25 cellular contexts compared by ENCODE assay signal in genomic region chr2:232741972-232742371, GRCh38. TPM values are rescaled to one million over a fixed set of nuclear protein-coding genes. Genes with fewer than 3 reads are reported as not detected.
DNase-seq lines count a peak whose midpoint lies in the region; ATAC-seq and TF ChIP-seq lines count a peak whose summit lies in the region.
"Had no signal": no experiment of that assay in that cellular context is flagged by ENCODE, and none has a peak within 500 bp of the region (broad histone marks: within the 10 kb centered on the region; RNA-seq: fewer than 3 reads in every experiment).

No MANE protein-coding gene starts in this region.

- no peak overlapping the region for H2BK20ac ChIP-seq in H9 (ENCODE audit: low read depth, low read length, poor library complexity, severe bottlenecking)

- H3K27me3 ChIP-seq in H9 (ENCODE audit: insufficient read depth, low read length), result no peaks in the 10 kb centered on the region
- H3K27me3 ChIP-seq in left lung, result no peaks in the 10 kb centered on the region
- H3K27me3 ChIP-seq in neural progenitor cell, result no peaks in the 10 kb centered on the region
- no peaks in the 10 kb centered on the region for H3K27me3 ChIP-seq in body of pancreas
- H3K27me3 ChIP-seq: BE2C; BLaER1 treated with 17β-estradiol and CSF1 and Interleukin-3, amounts not matched to agents 10 nM and 100 nM had no signal

- H3K27ac ChIP-seq in H9 (ENCODE audit: insufficient read length, low read depth, low read length), result no peak overlapping the region
- H3K27ac ChIP-seq in left lung, result no peak overlapping the region
- no peak overlapping the region for H3K27ac ChIP-seq in neural progenitor cell
- H3K27ac ChIP-seq in body of pancreas, result no peak overlapping the region
- H3K27ac ChIP-seq: A549; BLaER1 treated with 17β-estradiol and CSF1 and Interleukin-3, amounts not matched to agents 10 nM and 100 nM had no signal

- H2AFZ ChIP-seq in H9 (ENCODE audit: low read length) (no peak overlapping the region), neural progenitor cell (replicated peaks) (no peak overlapping the region)
- H2AFZ ChIP-seq: GM23338 had no signal

- H3K14ac ChIP-seq in H9 (ENCODE audit: insufficient read depth, low read length), result no peak overlapping the region

- no peak overlapping the region for H3T11ph ChIP-seq in H9 (ENCODE audit: low read length)

- H3K36me3 ChIP-seq in left lung, result peaks cover 0 to 21% of the 10 kb centered on the region in 2 donors
- no peaks in the 10 kb centered on the region for H3K36me3 ChIP-seq in neural progenitor cell
- H3K36me3 ChIP-seq in body of pancreas (replicated peaks in 1 of 2; ENCODE audit: insufficient read depth in 1 of 2, low read depth in 2 of 2), result peaks cover 0 to 3% of the 10 kb centered on the region in 2 donors

- no peak overlapping the region for H2AK5ac ChIP-seq in H9 (ENCODE audit: insufficient read length, low read length)

- peaks cover 0 to 13% (median 6%) of the 10 kb centered on the region in 3 experiments; a peak in 5 of 7 replicates for H3K36me3 Mint-ChIP-seq in H9 (ENCODE audit: insufficient read depth in 1 of 3, low read depth in 3 of 3)
- H3K36me3 Mint-ChIP-seq in dendritic cell treated with granulocyte-macrophage colony-stimulating factor and Interleukin-4, amounts not matched to agents 40 ng/mL and 50 ng/mL, for 4 days (ENCODE audit: low read depth), result peaks cover 46% of the 10 kb centered on the region
- H3K36me3 Mint-ChIP-seq in neural progenitor cell, result peaks cover 3% of the 10 kb centered on the region

- no peaks in the 10 kb centered on the region for H3K23me2 ChIP-seq in H9 (ENCODE audit: insufficient read length, low read depth, low read length, poor library complexity, severe bottlenecking)

- DNase-seq in H9 (no peak), left lung (no peak), neural progenitor cell (ENCODE audit: low spot score) (no peak), body of pancreas (no peak), ecto neural progenitor cell (ENCODE audit: low spot score) (no peak)
- DNase-seq: 8988T; ACHN; AML-193; BE2C; Calu3; CD4-positive, alpha-beta memory T cell; COR-L47; DMS53; DMS79 treated with DMSO at 0.1 percent for 48 hours; GF-D8; HFFc6 had no signal

- no peaks in the 10 kb centered on the region for H3K79me1 ChIP-seq in H9 (ENCODE audit: insufficient read depth, low read depth, low read length, poor library complexity, severe bottlenecking)

- no peak overlapping the region for H4K91ac ChIP-seq in H9 (ENCODE audit: insufficient read length, low read depth, low read length)

- H3F3A ChIP-seq in neural progenitor cell (ENCODE audit: low read depth), result no peaks in the 10 kb centered on the region

- no peak overlapping the region for H3K4ac ChIP-seq in H9 (ENCODE audit: low read depth, low read length)

- no peaks in the 10 kb centered on the region for H3K9me3 ChIP-seq in H9 (ENCODE audit: control insufficient read depth, low read depth, low read length)
- H3K9me3 ChIP-seq in left lung, result no peaks in the 10 kb centered on the region
- no peaks in the 10 kb centered on the region for H3K9me3 ChIP-seq in neural progenitor cell (ENCODE audit: low read depth)
- H3K9me3 ChIP-seq in body of pancreas, result no peaks in the 10 kb centered on the region
- H3K9me3 ChIP-seq: A549; BE2C; BLaER1 treated with 17β-estradiol and CSF1 and Interleukin-3, amounts not matched to agents 10 nM and 100 nM; HAP-1 had no signal

- H2BK15ac ChIP-seq in H9 (ENCODE audit: low read depth, low read length), result no peak overlapping the region

- no peak for TF ChIP-seq POLR2A in body of pancreas (IDR thresholded peaks at IDR 0.05)

- no peak overlapping the region for H3K4me2 ChIP-seq in H9 (ENCODE audit: insufficient read depth, insufficient read length, low read length)
- no peak overlapping the region for H3K4me2 ChIP-seq in neural progenitor cell
- H3K4me2 ChIP-seq: A549, GM23338 had no signal

- H3K4me1 Mint-ChIP-seq in H9 (peaks cover 0 to 13% of the 10 kb centered on the region in 2 experiments; a peak in 3 of 4 replicates), neural progenitor cell (peaks cover 13% of the 10 kb centered on the region)
- peaks cover 18% of the 10 kb centered on the region for H3K4me1 Mint-ChIP-seq in dendritic cell treated with granulocyte-macrophage colony-stimulating factor and Interleukin-4, amounts not matched to agents 40 ng/mL and 50 ng/mL, for 4 days (ENCODE audit: low read depth)
- H3K4me1 Mint-ChIP-seq: GM23338 had no signal

- H2BK12ac ChIP-seq in H9 (ENCODE audit: insufficient read length, low read depth, low read length), result no peak overlapping the region

- H4K8ac ChIP-seq in H9 (replicated peaks; ENCODE audit: insufficient read length, low read depth, low read length), result no peak overlapping the region

- H3K56ac ChIP-seq in H9 (ENCODE audit: insufficient read length, low read depth, low read length), result no peak overlapping the region

- H3K4me1 ChIP-seq in H9 (ENCODE audit: insufficient read depth, low read length) (no peaks in the 10 kb centered on the region), left lung (no peaks in the 10 kb centered on the region), neural progenitor cell (peaks cover 11% of the 10 kb centered on the region), body of pancreas (peaks cover 9% of the 10 kb centered on the region)
- H3K4me1 ChIP-seq: A549, BE2C, HAP-1 had no signal

- no peak overlapping the region for H3K23ac ChIP-seq in H9 (ENCODE audit: insufficient read length, low read depth, low read length)

- no peak overlapping the region for H4K5ac ChIP-seq in H9 (ENCODE audit: insufficient read length, low read depth, low read length)

- H3K27ac Mint-ChIP-seq in H9 (peak overlapping the region in 2 of 3 experiments; percentile 11 to 38; a peak in 2 of 7 replicates), neural progenitor cell (peak overlapping the region; percentile 17)
- H3K27ac Mint-ChIP-seq in dendritic cell treated with granulocyte-macrophage colony-stimulating factor and Interleukin-4, amounts not matched to agents 40 ng/mL and 50 ng/mL, for 4 days, result peak overlapping the region; percentile 61
- H3K27ac Mint-ChIP-seq: GM23338, HFFc6 had no signal

- no peaks in the 10 kb centered on the region for H3K79me2 ChIP-seq in H9 (ENCODE audit: insufficient read depth, low read length)
- peaks cover 7% of the 10 kb centered on the region for H3K79me2 ChIP-seq in neural progenitor cell (ENCODE audit: low read depth)

- H3K9ac ChIP-seq in H9 (ENCODE audit: extremely low read depth, insufficient read length, low read length) (no peak overlapping the region), neural progenitor cell (no peak overlapping the region)
- H3K9ac ChIP-seq: BLaER1 treated with 17β-estradiol and CSF1 and Interleukin-3, amounts not matched to agents 10 nM and 100 nM had no signal

- TF ChIP-seq CTCF in H9 (conservative IDR thresholded peaks at IDR 0.05), result no peak
- no peak for TF ChIP-seq CTCF in left lung (IDR thresholded peaks at IDR 0.05)
- no peak for TF ChIP-seq CTCF in neural progenitor cell (IDR thresholded peaks at IDR 0.05)
- TF ChIP-seq CTCF in body of pancreas (IDR thresholded peaks at IDR 0.05), result no peak

- no peak overlapping the region for H2BK5ac ChIP-seq in H9 (ENCODE audit: insufficient read length, low read length)

- no peak overlapping the region for H3K18ac ChIP-seq in H9 (ENCODE audit: insufficient read length, low read depth, low read length)

- H3K4me3 Mint-ChIP-seq in H9, result no peak overlapping the region
- H3K4me3 Mint-ChIP-seq in dendritic cell treated with granulocyte-macrophage colony-stimulating factor and Interleukin-4, amounts not matched to agents 40 ng/mL and 50 ng/mL, for 4 days, result no peak overlapping the region
- H3K4me3 Mint-ChIP-seq in neural progenitor cell, result no peak overlapping the region
- H3K4me3 Mint-ChIP-seq: CD4-positive, alpha-beta memory T cell; GM23338; HFFc6 had no signal

- H3K4me3 ChIP-seq in left lung, result no peak overlapping the region
- H3K4me3 ChIP-seq in neural progenitor cell, result no peak overlapping the region
- no peak overlapping the region for H3K4me3 ChIP-seq in body of pancreas
- H3K4me3 ChIP-seq: A549; BLaER1 treated with 17β-estradiol and CSF1 and Interleukin-3, amounts not matched to agents 10 nM and 100 nM; GM23338; HAP-1 had no signal

- H4K20me1 ChIP-seq in H9 (ENCODE audit: control insufficient read depth, insufficient read depth, insufficient read length) (no peaks in the 10 kb centered on the region), neural progenitor cell (ENCODE audit: low read depth) (peaks cover 17% of the 10 kb centered on the region)

- no peaks in the 10 kb centered on the region for H3K9me3 Mint-ChIP-seq in H9
- no peaks in the 10 kb centered on the region for H3K9me3 Mint-ChIP-seq in dendritic cell treated with granulocyte-macrophage colony-stimulating factor and Interleukin-4, amounts not matched to agents 40 ng/mL and 50 ng/mL, for 4 days
- no peaks in the 10 kb centered on the region for H3K9me3 Mint-ChIP-seq in neural progenitor cell
- H3K9me3 Mint-ChIP-seq: CD4-positive, alpha-beta memory T cell; GM23338; HFFc6 had no signal

- no CpG with 5 or more reads among the region's 3 CpGs for WGBS in H9 (ENCODE audit: extremely low coverage, insufficient read length, low lambda C conversion rate)
- WGBS in body of pancreas, 2 donors, result 83 to 84% methylated on average over 3 of the region's 3 CpGs

- H2BK120ac ChIP-seq in H9 (ENCODE audit: low read depth, low read length, poor library complexity, severe bottlenecking), result no peak overlapping the region

- H3K27me3 Mint-ChIP-seq in H9 (ENCODE audit: low read depth) (no peaks in the 10 kb centered on the region), neural progenitor cell (ENCODE audit: insufficient read depth, low read depth) (no peaks in the 10 kb centered on the region)
- H3K27me3 Mint-ChIP-seq in dendritic cell treated with granulocyte-macrophage colony-stimulating factor and Interleukin-4, amounts not matched to agents 40 ng/mL and 50 ng/mL, for 4 days, result no peaks in the 10 kb centered on the region
- H3K27me3 Mint-ChIP-seq: CD4-positive, alpha-beta memory T cell had no signal

- intact Hi-C loops in dendritic cell treated with granulocyte-macrophage colony-stimulating factor and Interleukin-4, amounts not matched to agents 40 ng/mL and 50 ng/mL, for 4 days (cut with micrococcal nuclease), result loop anchor here (10.0 kb wide), 1 partner anchor 137 kb away; no protein-coding TSS in a partner anchor
- intact Hi-C loops in left lung (cut with DNase I) (no loop called here), body of pancreas (cut with DNase I) (no loop called here)

- peak; percentile 62 for ATAC-seq in left lung
- ATAC-seq in GM21515 (IDR thresholded peaks at IDR 0.05; ENCODE audit: unreplicated experiment), result no peak
- ATAC-seq in HG03159 (IDR thresholded peaks at IDR 0.05; ENCODE audit: unreplicated experiment), result no peak
- ATAC-seq in body of pancreas, result no peak
- ATAC-seq: A549, GM23338 had no signal

RNA-seq across cellular contexts. Expression of gene KCNJ13, which starts 34.4 kb away (rescaled TPM):
- total RNA-seq in H9 (2021) (not detected in 2 replicates), left lung (not detected), neural progenitor cell (ENCODE audit: low replicate concordance) (19.6 and 21.9 TPM in 2 replicates), body of pancreas (not detected)
- total RNA-seq: Calu3; CD4-positive, alpha-beta memory T cell; Daoy; G401; GM23338; HFFc6 had no signal

RNA-seq across cellular contexts. Expression of gene GIGYF2, which starts 44.8 kb away (rescaled TPM):
- total RNA-seq in H9 (2021) (49.4 and 55.3 TPM in 2 replicates), left lung (10 to 100 TPM; 56.2 to 76.6 TPM), neural progenitor cell (ENCODE audit: low replicate concordance) (71.4 and 76.3 TPM in 2 replicates), body of pancreas (100 to 1,000 TPM in 1 of 2 donors, 10 to 100 TPM in 1; 66.2 to 107 TPM)

Comparison
In these comparisons a context has a peak if more than half of its experiments do, and no peak if none do; other contexts are left out.
1. RNA of gene KCNJ13, which starts 34.4 kb away (total RNA-seq): 19.6 to 21.9 TPM in neural progenitor cell; not detected in H9, not detected in left lung and not detected in body of pancreas; every median in the first group is over 10 times any median in the second.
2. Peak in every context shown above with its lines, with median percentiles within 50 percentile points of each other: H3K27ac Mint-ChIP-seq.